Comparison of ENCODE assay signal across 1 cellular context in genomic region chr22:46275455-46276129, GRCh38.
A peak's percentile ranks its signal among the peaks of the same experiment; 100 is the strongest.
TF ChIP-seq lines count a peak whose summit lies in the region.

No MANE protein-coding gene starts in this region.

TF ChIP-seq in WTC11, 78 proteins besides CTCF, POLR2A, EP300 and RAD21 (continued from another document):
- TF ChIP-seq IRF1 (CRISPR knock-in tag; IDR thresholded peaks at IDR 0.05) (no peak), USF1 (CRISPR knock-in tag; IDR thresholded peaks at IDR 0.05) (peak; percentile 29; the same call in 1 of the 2 replicates)
